Comparison of ENCODE assay signal across 9 cellular contexts in the genomic region with DNA sequence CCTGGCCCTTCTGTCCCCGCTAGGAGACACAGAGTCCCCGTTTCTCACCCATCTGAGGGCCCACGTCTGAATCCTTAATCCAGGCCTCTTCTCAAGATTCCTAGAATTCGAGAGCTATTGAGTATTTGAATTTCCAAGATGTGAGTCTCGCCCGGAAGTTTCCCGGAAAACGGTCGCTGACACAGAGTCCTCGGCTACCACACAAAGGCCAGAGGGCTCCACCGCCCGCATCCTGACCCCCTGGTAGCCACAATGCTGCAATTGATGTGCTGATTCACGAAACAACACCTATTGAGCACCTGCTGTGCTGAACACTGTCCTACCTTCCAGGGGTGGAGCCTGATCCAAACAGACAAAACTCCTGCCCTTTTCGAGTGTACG. TPM values are rescaled to one million over a fixed set of nuclear protein-coding genes. Genes with fewer than 3 reads are reported as not detected.
DNase-seq lines count a peak whose midpoint lies in the region; ATAC-seq and TF ChIP-seq lines count a peak whose summit lies in the region.
"Had no signal": no experiment of that assay in that cellular context is flagged by ENCODE, and none has a peak within 500 bp of the region (broad histone marks: within the 10 kb centered on the region; RNA-seq: fewer than 3 reads in every experiment).

No MANE protein-coding gene starts in this region.

- peaks cover 38% of the 10 kb centered on the region for H3K27me3 Mint-ChIP-seq in activated T-cell treated with anti-CD3 and anti-CD28 coated beads, Interleukin-2, amount 50 U/mL, for 72 hours (ENCODE audit: low read depth)
- H3K27me3 Mint-ChIP-seq in memory B cell: peaks cover 8% of the 10 kb centered on the region

- no peak for DNase-seq in activated T-cell treated with anti-CD3 and anti-CD28 coated beads, Interleukin-2, amount 50 U/mL, for 72 hours
- no peak for DNase-seq in activated T-cell treated with anti-CD3 and anti-CD28 coated beads, Interleukin-2, amount 50 U/mL, for 48 hours
- no peak for DNase-seq in body of pancreas
- DNase-seq in memory B cell (ENCODE audit: low spot score in 2 of 2): no peak
- DNase-seq in thoracic aorta (ENCODE audit: low spot score): no peak
- DNase-seq in anterior cingulate cortex (lab: John Stamatoyannopoulos, UW): no peak
- no peak for DNase-seq in GM19240 (ENCODE audit: insufficient read length, low spot score)

- H3K27ac ChIP-seq in body of pancreas: peak overlapping the region; percentile 43 to 82 (median 72)
- H3K27ac ChIP-seq in thoracic aorta: no peak overlapping the region

- no peaks in the 10 kb centered on the region for H3K9me3 Mint-ChIP-seq in activated T-cell treated with anti-CD3 and anti-CD28 coated beads, Interleukin-2, amount 50 U/mL, for 72 hours
- no peaks in the 10 kb centered on the region for H3K9me3 Mint-ChIP-seq in memory B cell

- TF ChIP-seq CTCF in body of pancreas (IDR thresholded peaks at IDR 0.05): no peak
- TF ChIP-seq CTCF in thoracic aorta (IDR thresholded peaks at IDR 0.05): no peak

- no peak overlapping the region for H3K27ac Mint-ChIP-seq in activated T-cell treated with anti-CD3 and anti-CD28 coated beads, Interleukin-2, amount 50 U/mL, for 72 hours
- H3K27ac Mint-ChIP-seq in memory B cell: peak overlapping the region; percentile 72

- H3K36me3 Mint-ChIP-seq in activated T-cell treated with anti-CD3 and anti-CD28 coated beads, Interleukin-2, amount 50 U/mL, for 72 hours (ENCODE audit: insufficient read depth in 2 of 2): no peaks in the 10 kb centered on the region
- H3K36me3 Mint-ChIP-seq in memory B cell: no peaks in the 10 kb centered on the region

- H3K4me3 ChIP-seq in body of pancreas (peak overlapping the region in 1 of 2 donors; percentile 61), thoracic aorta (peak overlapping the region; percentile 93)

- no peaks in the 10 kb centered on the region for H3K9me3 ChIP-seq in body of pancreas
- H3K9me3 ChIP-seq in thoracic aorta: no peaks in the 10 kb centered on the region

- H3K27me3 ChIP-seq in body of pancreas (no peaks in the 10 kb centered on the region), thoracic aorta (replicated peaks; ENCODE audit: insufficient read depth) (no peaks in the 10 kb centered on the region)

- intact Hi-C loops in body of pancreas (cut with DNase I): no loop called here

- H3K4me1 ChIP-seq in body of pancreas (peaks cover 22% of the 10 kb centered on the region), thoracic aorta (ENCODE audit: control insufficient read depth in 1 of 2, low read depth in 2 of 2) (peaks cover 0 to 10% of the 10 kb centered on the region in 2 donors)

- H3K4me1 Mint-ChIP-seq in activated T-cell treated with anti-CD3 and anti-CD28 coated beads, Interleukin-2, amount 50 U/mL, for 72 hours (ENCODE audit: low read depth): peaks cover 7% of the 10 kb centered on the region
- H3K4me1 Mint-ChIP-seq in memory B cell: peaks cover 6% of the 10 kb centered on the region

- WGBS in body of pancreas, 2 donors: 46 to 57% methylated on average over 11 to 15 of the region's 15 CpGs

- H3K36me3 ChIP-seq in body of pancreas (replicated peaks in 1 of 2; ENCODE audit: insufficient read depth in 1 of 2, low read depth in 2 of 2) (no peaks in the 10 kb centered on the region), thoracic aorta (no peaks in the 10 kb centered on the region)

- TF ChIP-seq POLR2A in body of pancreas (IDR thresholded peaks at IDR 0.05): no peak

- peak overlapping the region; percentile 89 to 94 for H3K4me3 Mint-ChIP-seq in activated T-cell treated with anti-CD3 and anti-CD28 coated beads, Interleukin-2, amount 50 U/mL, for 72 hours
- H3K4me3 Mint-ChIP-seq in memory B cell: peak overlapping the region; percentile 93

- no peak for ATAC-seq in activated T-cell treated with anti-CD3 and anti-CD28 coated beads, Interleukin-2, amount 50 U/mL, for 72 hours (replicated peaks in 1 of 2)
- no peak for ATAC-seq in body of pancreas
- no peak for ATAC-seq in memory B cell (ENCODE audit: low read depth)
- ATAC-seq in thoracic aorta (ENCODE audit: insufficient number of reproducible peaks, low FRiP score, low read depth): no peak
- ATAC-seq in HG02763 (IDR thresholded peaks at IDR 0.05; ENCODE audit: unreplicated experiment): no peak

RNA-seq across cellular contexts. Expression of a gene that starts 0.7 kb away (rescaled TPM):
- total RNA-seq in activated T-cell treated with anti-CD3 and anti-CD28 coated beads, Interleukin-2, amount 50 U/mL, for 72 hours: 1 to 10 TPM; 1.3 to 3.3 TPM
- 10 to 100 TPM; 28.5 to 39.9 TPM for total RNA-seq in body of pancreas
- total RNA-seq in thoracic aorta: 1 to 10 TPM; 3.8 to 6.6 TPM

RNA-seq across cellular contexts. Expression of a gene that starts 46.4 kb away (rescaled TPM):
- not detected for total RNA-seq in activated T-cell treated with anti-CD3 and anti-CD28 coated beads, Interleukin-2, amount 50 U/mL, for 72 hours
- total RNA-seq in body of pancreas (1 to 10 TPM in 1 of 2 donors, under 1 TPM in 1; 0.66 to 3.1 TPM), thoracic aorta (under 1 TPM in 1 of 2 donors, not detected in 1; 0.49 TPM)
- total RNA-seq: pulmonary artery endothelial cell had no signal

Comparison
In these comparisons a context has a peak if more than half of its experiments do, and no peak if none do; other contexts are left out.
1. H3K27ac ChIP-seq: peak in body of pancreas (4 of 4); none in thoracic aorta (0 of 2).